ENCODE assay signal across 18 cellular contexts in the genomic region with DNA sequence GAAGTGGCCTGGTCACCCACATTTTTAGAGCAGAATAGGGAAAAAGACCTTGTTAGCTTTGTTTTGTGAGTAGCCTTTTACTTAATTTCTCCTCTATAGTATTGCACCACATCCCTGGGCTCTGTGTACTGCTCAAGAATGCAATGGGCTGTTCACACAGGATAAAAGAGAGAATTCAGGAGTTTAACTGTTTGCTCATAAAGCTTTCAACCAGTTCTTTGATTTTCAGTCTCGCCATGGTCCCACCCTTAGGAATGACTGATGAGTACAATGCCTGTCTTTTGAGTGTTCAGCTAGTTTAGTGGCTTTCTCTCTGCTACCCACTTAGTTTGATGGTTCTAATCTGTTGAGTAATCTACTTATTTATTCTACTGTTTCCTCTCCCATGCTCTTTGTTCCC.
DNase-seq lines count a peak whose midpoint lies in the region; ATAC-seq, FAIRE-seq and TF ChIP-seq lines count a peak whose summit lies in the region.
"Had no signal": no experiment of that assay in that cellular context is flagged by ENCODE, and none has a peak within 500 bp of the region (broad histone marks: within the 10 kb centered on the region; RNA-seq: fewer than 3 reads in every experiment).

No MANE protein-coding gene starts in this region.

- H3K4me1 Mint-ChIP-seq in stimulated activated naive B cell treated with anti-CD40 and anti-IgM and Interleukin-4, amounts not matched to agents 10 μg/mL and 1 μg/mL and 100 μg/mL, for 72 hours: no peaks in the 10 kb centered on the region

- H3K36me3 ChIP-seq in HAP-1 (replicated peaks) (no peaks in the 10 kb centered on the region), K562 (ENCODE audit: control insufficient read depth, insufficient read depth, low read length) (no peaks in the 10 kb centered on the region), smooth muscle cell (ENCODE audit: low read depth) (no peaks in the 10 kb centered on the region), hepatocyte (replicated peaks; ENCODE audit: insufficient read depth, low read depth) (no peaks in the 10 kb centered on the region), vagina (no peaks in the 10 kb centered on the region)
- H3K36me3 ChIP-seq: SJSA1 had no signal

- no peak for TF ChIP-seq RAD21 in K562 (CRISPR knock-in tag; conservative IDR thresholded peaks at IDR 0.05 in 1 of 2, IDR thresholded peaks at IDR 0.05 in 1 of 2)

- H3K79me2 ChIP-seq in K562 (ENCODE audit: control insufficient read depth, insufficient read depth, low read length): no peaks in the 10 kb centered on the region
- no peaks in the 10 kb centered on the region for H3K79me2 ChIP-seq in smooth muscle cell (ENCODE audit: low read depth)
- H3K79me2 ChIP-seq in hepatocyte: no peaks in the 10 kb centered on the region

- H4K20me1 ChIP-seq in K562 (replicated peaks; ENCODE audit: control insufficient read depth, insufficient read depth, low read length) (no peaks in the 10 kb centered on the region), smooth muscle cell (ENCODE audit: low read depth) (no peaks in the 10 kb centered on the region), hepatocyte (ENCODE audit: insufficient read depth, poor library complexity, severe bottlenecking) (no peaks in the 10 kb centered on the region)

- no peak overlapping the region for H3K27ac Mint-ChIP-seq in stimulated activated naive B cell treated with anti-CD40 and anti-IgM and Interleukin-4, amounts not matched to agents 10 μg/mL and 1 μg/mL and 100 μg/mL, for 72 hours

- BruUV-seq in K562 (replicated peaks; lab: Mats Ljungman, UMichigan): no TSS peak

- no peaks in the 10 kb centered on the region for H3F3A ChIP-seq in smooth muscle cell (ENCODE audit: low read depth)

- no peak overlapping the region for H3K4me2 ChIP-seq in K562 (ENCODE audit: insufficient read depth, low read length)
- no peak overlapping the region for H3K4me2 ChIP-seq in smooth muscle cell
- no peak overlapping the region for H3K4me2 ChIP-seq in hepatocyte

- H3K27me3 Mint-ChIP-seq in stimulated activated naive B cell treated with anti-CD40 and anti-IgM and Interleukin-4, amounts not matched to agents 10 μg/mL and 1 μg/mL and 100 μg/mL, for 72 hours: no peaks in the 10 kb centered on the region

- TF ChIP-seq CTCF in K562 (IDR thresholded peaks at IDR 0.05 in 2 of 3, conservative IDR thresholded peaks at IDR 0.05 in 1 of 3; ENCODE audit: insufficient read depth in 2 of 3, low read depth in 1 of 3, low read length in 3 of 3) (no peak), smooth muscle cell (IDR thresholded peaks at IDR 0.05; ENCODE audit: borderline replicate concordance, insufficient read depth, poor library complexity, severe bottlenecking) (no peak), hepatocyte (IDR thresholded peaks at IDR 0.05; ENCODE audit: poor library complexity) (no peak), vagina (IDR thresholded peaks at IDR 0.05) (no peak)

- peak overlapping the region; percentile 4; the same call in 1 of the 3 replicates for H3K27ac ChIP-seq in K562 (ENCODE audit: extremely low read depth, low read depth, low read length)
- H3K27ac ChIP-seq in smooth muscle cell (ENCODE audit: low read depth): no peak overlapping the region
- H3K27ac ChIP-seq in hepatocyte: no peak overlapping the region
- no peak overlapping the region for H3K27ac ChIP-seq in vagina
- H3K27ac ChIP-seq: SJSA1 had no signal

- H3K4me1 ChIP-seq in HAP-1 (peaks cover 3% of the 10 kb centered on the region; the same call in 1 of the 2 replicates), K562 (replicated peaks in 1 of 2; ENCODE audit: control insufficient read depth in 2 of 2, insufficient read depth in 2 of 2, low read length in 2 of 2) (no peaks in the 10 kb centered on the region), smooth muscle cell (ENCODE audit: low read depth) (peaks cover 8% of the 10 kb centered on the region), hepatocyte (ENCODE audit: insufficient read depth) (no peaks in the 10 kb centered on the region), vagina (no peaks in the 10 kb centered on the region)
- H3K4me1 ChIP-seq: Caco-2, SJSA1 had no signal

- TF ChIP-seq POLR2A in K562 (conservative IDR thresholded peaks at IDR 0.05) (no peak), vagina (IDR thresholded peaks at IDR 0.05) (no peak)

- H3K9me2 ChIP-seq in hepatocyte (replicated peaks; ENCODE audit: insufficient read depth): no peaks in the 10 kb centered on the region

- peak; percentile 24 to 54 for DNase-seq in HAP-1 (ENCODE audit: low spot score in 2 of 2)
- DNase-seq in K562 (ENCODE audit: extremely low read depth in 1 of 4, low spot score in 3 of 4): no peak
- DNase-seq in left kidney (ENCODE audit: low read depth, low spot score): peak; percentile 38
- DNase-seq in smooth muscle cell (lab: John Stamatoyannopoulos, UW; ENCODE audit: unreplicated experiment): no peak
- no peak for DNase-seq in stimulated activated naive B cell treated with anti-CD40 and anti-IgM and Interleukin-4, amounts not matched to agents 10 μg/mL and 1 μg/mL and 100 μg/mL, for 72 hours
- no peak for DNase-seq in hepatocyte (ENCODE audit: low spot score)
- no peak for DNase-seq in vagina (ENCODE audit: extremely low spot score in 2 of 2)
- DNase-seq: Caco-2, DMS153, EL, MM.1S, NCI-H1105, NCI-H1694, NCI-H510A treated with DMSO at 0.1 percent for 48 hours, NCI-H82, PC-3 had no signal

- H3K9me3 ChIP-seq in HAP-1 (no peaks in the 10 kb centered on the region), K562 (replicated peaks; ENCODE audit: control insufficient read depth, insufficient read depth, low read depth, low read length) (no peaks in the 10 kb centered on the region), smooth muscle cell (replicated peaks; ENCODE audit: low read depth) (no peaks in the 10 kb centered on the region), hepatocyte (ENCODE audit: low read depth) (no peaks in the 10 kb centered on the region), vagina (no peaks in the 10 kb centered on the region)
- H3K9me3 ChIP-seq: Caco-2, SJSA1 had no signal

- intact Hi-C loops in K562 (cut with micrococcal nuclease) (no loop called here), vagina (cut with DNase I) (no loop called here)

- H2AFZ ChIP-seq in K562 (ENCODE audit: low read depth, low read length): peak overlapping the region; percentile 73
- peak overlapping the region; percentile 63 for H2AFZ ChIP-seq in smooth muscle cell (ENCODE audit: low read depth)
- H2AFZ ChIP-seq in hepatocyte: no peak overlapping the region

- H3K9ac ChIP-seq in K562 (ENCODE audit: insufficient read depth in 1 of 2, low read depth in 2 of 2, low read length in 2 of 2) (no peak overlapping the region), smooth muscle cell (ENCODE audit: low read depth) (no peak overlapping the region)

- peaks cover 0 to 2% of the 10 kb centered on the region in 2 donors for H3K9me3 Mint-ChIP-seq in stimulated activated naive B cell treated with anti-CD40 and anti-IgM and Interleukin-4, amounts not matched to agents 10 μg/mL and 1 μg/mL and 100 μg/mL, for 72 hours

- POLR2A ChIA-PET in K562 (lab: Yijun Ruan, JAX): interaction anchor here (0.7 kb wide), 1 partner anchor 258 kb away, joined by 4 read pairs; no protein-coding TSS in a partner anchor

- ATAC-seq in K562: peak; percentile 54
- no peak for ATAC-seq in stimulated activated naive B cell treated with anti-CD40 and anti-IgM and Interleukin-4, amounts not matched to agents 10 μg/mL and 1 μg/mL and 100 μg/mL, for 72 hours (replicated peaks)
- ATAC-seq: HCT116, PC-3 had no signal

- CTCF ChIA-PET in K562 (lab: Yijun Ruan, JAX; ENCODE audit: low intra/inter-chr PET ratio): no interaction called here

- in situ Hi-C loops in HAP-1 (cut with MboI; ENCODE audit: low sequenced_read_pairs) (no loop called here), K562 (cut with MboI) (no loop called here)

- no peaks in the 10 kb centered on the region for H3K36me3 Mint-ChIP-seq in stimulated activated naive B cell treated with anti-CD40 and anti-IgM and Interleukin-4, amounts not matched to agents 10 μg/mL and 1 μg/mL and 100 μg/mL, for 72 hours

- no peak overlapping the region for H3K4me3 Mint-ChIP-seq in stimulated activated naive B cell treated with anti-CD40 and anti-IgM and Interleukin-4, amounts not matched to agents 10 μg/mL and 1 μg/mL and 100 μg/mL, for 72 hours

- 22% methylated on average over 1 of the region's 1 CpG for WGBS in K562 (ENCODE audit: insufficient coverage, low coverage, missing lambda C conversion rate)
- 28% methylated on average over 1 of the region's 1 CpG for WGBS in smooth muscle cell (ENCODE audit: low lambda C conversion rate)
- 45% methylated on average over 1 of the region's 1 CpG for WGBS in hepatocyte (ENCODE audit: low lambda C conversion rate, missing lambda C conversion rate)

- peaks cover 3% of the 10 kb centered on the region; the same call in 1 of the 2 replicates for H3K27me3 ChIP-seq in HAP-1 (ENCODE audit: low read depth)
- no peaks in the 10 kb centered on the region for H3K27me3 ChIP-seq in K562 (ENCODE audit: control insufficient read depth in 2 of 2, insufficient read depth in 2 of 2, low read length in 2 of 2)
- no peaks in the 10 kb centered on the region for H3K27me3 ChIP-seq in smooth muscle cell (ENCODE audit: low read depth)
- H3K27me3 ChIP-seq in hepatocyte: no peaks in the 10 kb centered on the region
- no peaks in the 10 kb centered on the region for H3K27me3 ChIP-seq in vagina
- H3K27me3 ChIP-seq: SJSA1 had no signal

- H3K4me3 ChIP-seq in HAP-1 (no peak overlapping the region), K562 (no peak overlapping the region), smooth muscle cell (no peak overlapping the region), hepatocyte (no peak overlapping the region), vagina (no peak overlapping the region)
- H3K4me3 ChIP-seq: SJSA1 had no signal

- no peak for FAIRE-seq in K562 (lab: Jason Lieb, UNC)

- no peaks in the 10 kb centered on the region for H3K9me1 ChIP-seq in K562 (ENCODE audit: control insufficient read depth, insufficient read depth, low read length)

- TF ChIP-seq EP300 in K562 (IDR thresholded peaks at IDR 0.05; ENCODE audit: low read length): no peak

TF ChIP-seq in K562, 482 proteins besides CTCF, POLR2A, EP300 and RAD21 (continues in another document):
- TF ChIP-seq ZNF444 (CRISPR knock-in tag; IDR thresholded peaks at IDR 0.05) (no peak), ZNF644 (tag; IDR thresholded peaks at IDR 0.05; ENCODE audit: low read depth) (no peak)

Comparison
In these comparisons a context has a peak if more than half of its experiments do, and no peak if none do; other contexts are left out.
1. DNase-seq: peak in HAP-1 (2 of 2) and left kidney (single experiment); none in K562 (0 of 4), smooth muscle cell (single experiment), stimulated activated naive B cell treated with anti-CD40 and anti-IgM and Interleukin-4, amounts not matched to agents 10 μg/mL and 1 μg/mL and 100 μg/mL, for 72 hours (single experiment), hepatocyte (single experiment) and vagina (0 of 2).